Comparison of ENCODE assay signal across 21 cellular contexts in the genomic region with DNA sequence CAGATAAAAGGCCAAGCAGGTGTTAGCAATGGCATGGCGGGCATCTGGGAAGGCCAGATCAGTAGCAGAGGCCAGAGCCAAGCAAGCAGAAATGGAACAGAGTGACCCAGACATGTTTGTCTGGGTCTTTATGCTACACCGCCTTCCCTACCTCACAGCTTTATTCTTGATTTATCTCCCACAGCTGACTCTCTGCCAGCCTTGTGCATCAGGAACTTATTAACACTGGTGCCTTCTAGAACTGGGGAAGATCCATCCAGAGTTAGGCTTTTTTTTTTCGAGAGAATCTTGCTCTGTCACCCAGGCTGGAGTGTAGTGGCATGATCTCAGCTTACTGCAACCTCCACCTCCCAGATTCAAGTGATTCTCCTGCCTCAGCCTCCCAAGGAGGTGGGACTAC.
"Had no signal": no experiment of that assay in that cellular context is flagged by ENCODE, and none has a peak within 500 bp of the region (broad histone marks: within the 10 kb centered on the region; RNA-seq: fewer than 3 reads in every experiment).

No MANE protein-coding gene starts in this region.

- H3K27me3 ChIP-seq: adrenal gland, right lobe of liver, testis had no signal

- H3K27ac Mint-ChIP-seq: activated B cell treated with CpG ODN at 0.5 μM for 24 hours; activated T-helper 2 cell treated with anti-CD3 and anti-CD28 coated beads, Interferon-gamma antibody, Interleukin-2, Interleukin-4, amounts not matched to agents 10 μg/mL and 5 μg/mL and 100 μg/mL, durations not matched to agents 14 hours and 24 hours and 36 hours; effector memory CD8-positive, alpha-beta T cell; natural killer cell treated with Interleukin-12 subunit alpha and Interleukin-12 subunit beta and Interleukin-15 and Interleukin-18, amount 100 ng/mL, for 72 hours; stimulated activated naive CD8-positive, alpha-beta T cell treated with anti-CD3 and anti-CD28 coated beads, Interleukin-15, amount 100 ng/mL, for 72 hours; T-helper 17 cell had no signal

- H3K4me3 ChIP-seq: adrenal gland, prostate gland, right lobe of liver, testis had no signal

- H3K9me3 ChIP-seq: adrenal gland, prostate gland, right lobe of liver, testis had no signal

- H3K36me3 ChIP-seq: adrenal gland, prostate gland, right lobe of liver had no signal

- DNase-seq: activated B cell treated with CpG ODN at 0.5 μM for 24 hours; activated CD4-positive, alpha-beta T cell treated with anti-CD3 and anti-CD28 coated beads, Interleukin-2, amount 50 U/mL, for 1 hour; activated naive CD4-positive, alpha-beta T cell treated with anti-CD3 and anti-CD28 coated beads, Interleukin-2, amount 50 U/mL, for 16 hours; activated T-cell treated with anti-CD3 and anti-CD28 coated beads for 4 hours; central memory CD4-positive, alpha-beta T cell; effector memory CD8-positive, alpha-beta T cell; glutamatergic neuron; left colon; nucleus accumbens; right lobe of liver; stimulated activated CD4-positive, alpha-beta T cell treated with anti-CD3 and anti-CD28 coated beads, Interleukin-12 subunit alpha, Interleukin-12 subunit beta, amount 100 ng/mL, for 4 hours; stimulated activated CD4-positive, alpha-beta T cell treated with anti-CD3 and anti-CD28 coated beads, Interleukin-2, amount 100 ng/mL, for 48 hours; stimulated activated CD8-positive, alpha-beta memory T cell treated with anti-CD3 and anti-CD28 coated beads, Interleukin-4, amount 100 ng/mL, for 48 hours; stimulated activated naive CD8-positive, alpha-beta T cell treated with anti-CD3 and anti-CD28 coated beads, Interleukin-15, amount 100 ng/mL, for 72 hours; T-helper 17 cell; testis had no signal

- H3K27ac ChIP-seq: epithelial cell of prostate, prostate gland, right lobe of liver, testis had no signal

- H3K4me1 ChIP-seq: prostate gland, right lobe of liver, testis had no signal

- H3K36me3 Mint-ChIP-seq: natural killer cell treated with Interleukin-12 subunit alpha and Interleukin-12 subunit beta and Interleukin-15 and Interleukin-18, amount 100 ng/mL, for 72 hours had no signal

- H3K9me3 Mint-ChIP-seq: activated B cell treated with CpG ODN at 0.5 μM for 24 hours; activated T-helper 2 cell treated with anti-CD3 and anti-CD28 coated beads, Interferon-gamma antibody, Interleukin-2, Interleukin-4, amounts not matched to agents 10 μg/mL and 5 μg/mL and 100 μg/mL, durations not matched to agents 14 hours and 24 hours and 36 hours; effector memory CD8-positive, alpha-beta T cell; natural killer cell treated with Interleukin-12 subunit alpha and Interleukin-12 subunit beta and Interleukin-15 and Interleukin-18, amount 100 ng/mL, for 72 hours; stimulated activated naive CD8-positive, alpha-beta T cell treated with anti-CD3 and anti-CD28 coated beads, Interleukin-15, amount 100 ng/mL, for 72 hours had no signal

- H3K27me3 Mint-ChIP-seq: activated B cell treated with CpG ODN at 0.5 μM for 24 hours; effector memory CD8-positive, alpha-beta T cell; stimulated activated naive CD8-positive, alpha-beta T cell treated with anti-CD3 and anti-CD28 coated beads, Interleukin-15, amount 100 ng/mL, for 72 hours; T-helper 17 cell had no signal

- H3K4me3 Mint-ChIP-seq: activated B cell treated with CpG ODN at 0.5 μM for 24 hours; effector memory CD8-positive, alpha-beta T cell; natural killer cell treated with Interleukin-12 subunit alpha and Interleukin-12 subunit beta and Interleukin-15 and Interleukin-18, amount 100 ng/mL, for 72 hours; stimulated activated naive CD8-positive, alpha-beta T cell treated with anti-CD3 and anti-CD28 coated beads, Interleukin-15, amount 100 ng/mL, for 72 hours; T-helper 17 cell had no signal
